Comparison of ENCODE assay signal across 1 cellular context in the genomic region with DNA sequence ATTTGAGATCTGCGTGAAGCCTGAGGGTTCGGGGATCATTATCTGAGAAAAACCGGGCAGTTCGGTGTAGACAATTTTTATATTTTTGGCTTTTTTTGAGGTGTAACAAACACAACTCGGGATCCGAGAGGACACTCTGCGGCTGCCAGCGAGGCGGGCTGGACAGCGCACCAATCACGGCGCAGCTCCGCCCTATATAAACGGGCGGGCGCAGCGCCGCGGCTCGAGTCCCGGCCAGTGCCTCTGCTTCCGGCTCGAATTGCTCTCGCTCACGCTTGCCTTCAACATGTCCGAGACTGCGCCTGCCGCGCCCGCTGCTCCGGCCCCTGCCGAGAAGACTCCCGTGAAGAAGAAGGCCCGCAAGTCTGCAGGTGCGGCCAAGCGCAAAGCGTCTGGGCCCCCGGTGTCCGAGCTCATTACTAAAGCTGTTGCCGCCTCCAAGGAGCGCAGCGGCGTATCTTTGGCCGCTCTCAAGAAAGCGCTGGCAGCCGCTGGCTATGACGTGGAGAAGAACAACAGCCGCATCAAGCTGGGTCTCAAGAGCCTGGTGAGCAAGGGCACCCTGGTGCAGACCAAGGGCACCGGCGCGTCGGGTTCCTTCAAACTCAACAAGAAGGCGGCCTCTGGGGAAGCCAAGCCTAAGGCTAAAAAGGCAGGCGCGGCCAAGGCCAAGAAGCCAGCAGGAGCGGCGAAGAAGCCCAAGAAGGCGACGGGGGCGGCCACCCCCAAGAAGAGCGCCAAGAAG.
TF ChIP-seq lines count a peak whose summit lies in the region.

No MANE protein-coding gene starts in this region.

TF ChIP-seq in K562, 482 proteins besides CTCF, POLR2A, EP300 and RAD21 (continued from another document and continues in another):
- TF ChIP-seq THRB (CRISPR knock-in tag; conservative IDR thresholded peaks at IDR 0.05) (0 out of 2 replicates have a peak, but pooled peaks have one; percentile 31), MTA3 (IDR thresholded peaks at IDR 0.05; ENCODE audit: borderline replicate concordance) (peak; percentile 98), U2AF2 (optimal IDR thresholded peaks at IDR 0.05; ENCODE audit: low read depth, low read length) (no peak), TEAD2 (tag; IDR thresholded peaks at IDR 0.05) (no peak), PRMT5 (CRISPR knock-in tag; IDR thresholded peaks at IDR 0.05) (no peak), ZFPM2 (CRISPR knock-in tag; IDR thresholded peaks at IDR 0.05) (no peak), KAT8 (IDR thresholded peaks at IDR 0.05; ENCODE audit: low read depth) (no peak), GATAD2A (IDR thresholded peaks at IDR 0.05) (no peak), ZNF134 (CRISPR knock-in tag; conservative IDR thresholded peaks at IDR 0.05) (0 out of 2 replicates have a peak, but pooled peaks have one; percentile 29), HDGF (IDR thresholded peaks at IDR 0.05) (no peak), RBM25 (IDR thresholded peaks at IDR 0.05; ENCODE audit: low read depth, low read length, severe bottlenecking) (peak; percentile 12), SLC30A9 (CRISPR knock-in tag; IDR thresholded peaks at IDR 0.05) (no peak), ZNF174 (CRISPR knock-in tag; IDR thresholded peaks at IDR 0.05) (no peak), MNT (conservative IDR thresholded peaks at IDR 0.05) (peak; percentile 61 to 73), ILF3 (IDR thresholded peaks at IDR 0.05; ENCODE audit: borderline replicate concordance) (peak; percentile 77; the same call in 1 of the 2 replicates), ZNF408 (CRISPR knock-in tag; IDR thresholded peaks at IDR 0.05; ENCODE audit: low read depth) (no peak), PATZ1 (CRISPR knock-in tag; IDR thresholded peaks at IDR 0.05; ENCODE audit: borderline replicate concordance) (no peak), SMAD2 (IDR thresholded peaks at IDR 0.05; ENCODE audit: low read depth, low read length) (no peak), FOXJ2 (tag; IDR thresholded peaks at IDR 0.05) (no peak; the same call in none of the 2 replicates), TRIM28 (IDR thresholded peaks at IDR 0.05) (no peak), RBM22 (IDR thresholded peaks at IDR 0.05; ENCODE audit: low read depth, low read length, poor library complexity, severe bottlenecking) (peak; percentile 97), RBM17 (IDR thresholded peaks at IDR 0.05; ENCODE audit: borderline replicate concordance, low read depth, low read length) (no peak), L3MBTL2 (IDR thresholded peaks at IDR 0.05) (peak; percentile 43; the same call in 1 of the 2 replicates), BACH1 (tag; IDR thresholded peaks at IDR 0.05) (peak; percentile 74; the same call in 1 of the 2 replicates), THRAP3 (IDR thresholded peaks at IDR 0.05; ENCODE audit: borderline replicate concordance) (peak; percentile 100), ZNF124 (CRISPR knock-in tag; IDR thresholded peaks at IDR 0.05) (no peak), MYNN (IDR thresholded peaks at IDR 0.05) (peak; percentile 39; the same call in 1 of the 2 replicates), MYNN (CRISPR knock-in tag; IDR thresholded peaks at IDR 0.05) (no peak), NCOA2 (IDR thresholded peaks at IDR 0.05; ENCODE audit: partially characterized antibody in 2 of 2) (no peak), EZH2 (IDR thresholded peaks at IDR 0.05; ENCODE audit: borderline replicate concordance, low read depth, low read length) (no peak), TCFL5 (CRISPR knock-in tag; conservative IDR thresholded peaks at IDR 0.05) (no peak), ZNF644 (tag; IDR thresholded peaks at IDR 0.05; ENCODE audit: low read depth) (peak; percentile 6; the same call in 1 of the 2 replicates), U2AF1 (optimal IDR thresholded peaks at IDR 0.05; ENCODE audit: low read depth, low read length) (peak; percentile 55), ZNF395 (CRISPR knock-in tag; IDR thresholded peaks at IDR 0.05) (peak; percentile 88; the same call in 1 of the 2 replicates), ELF1 (tag; IDR thresholded peaks at IDR 0.05) (peak; percentile 69; the same call in 1 of the 2 replicates), ZSCAN29 (IDR thresholded peaks at IDR 0.05) (peak; percentile 90), ZNF583 (CRISPR knock-in tag; IDR thresholded peaks at IDR 0.05) (0 out of 2 replicates have a peak, but pooled peaks have one; percentile 44), CBFA2T3 (IDR thresholded peaks at IDR 0.05) (no peak), HOXB6 (CRISPR knock-in tag; IDR thresholded peaks at IDR 0.05; ENCODE audit: borderline replicate concordance) (no peak), POU5F1 (IDR thresholded peaks at IDR 0.05; ENCODE audit: borderline replicate concordance, low read depth, low read length, partially characterized antibody) (peak; percentile 86), ERF (CRISPR knock-in tag; IDR thresholded peaks at IDR 0.05) (peak; percentile 88), NCOA4 (IDR thresholded peaks at IDR 0.05; ENCODE audit: partially characterized antibody) (no peak), SNRNP70 (optimal IDR thresholded peaks at IDR 0.05; ENCODE audit: low read depth, low read length) (peak; percentile 66), CHCHD3 (CRISPR knock-in tag; IDR thresholded peaks at IDR 0.05) (peak; percentile 94; the same call in 1 of the 2 replicates), HDAC2 (IDR thresholded peaks at IDR 0.05) (peak; percentile 24; the same call in 1 of the 2 replicates), NRF1 (conservative IDR thresholded peaks at IDR 0.05 in 1 of 2, IDR thresholded peaks at IDR 0.05 in 1 of 2) (peak; percentile 82 to 85), GTF3C2 (IDR thresholded peaks at IDR 0.05; ENCODE audit: borderline replicate concordance, extremely low read depth, insufficient read length) (no peak), MYBL2 (IDR thresholded peaks at IDR 0.05; ENCODE audit: low read depth) (no peak), MYBL2 (CRISPR knock-in tag; IDR thresholded peaks at IDR 0.05; ENCODE audit: borderline replicate concordance) (no peak), MECOM (CRISPR knock-in tag; IDR thresholded peaks at IDR 0.05) (0 out of 2 replicates have a peak, but pooled peaks have one; percentile 15), ZBED1 (IDR thresholded peaks at IDR 0.05) (peak; percentile 99), TCF7 (IDR thresholded peaks at IDR 0.05; ENCODE audit: borderline replicate concordance) (peak; percentile 53; the same call in 1 of the 2 replicates), ZNF764 (CRISPR knock-in tag; IDR thresholded peaks at IDR 0.05; ENCODE audit: low read depth) (peak; percentile 64; the same call in 1 of the 2 replicates), ZNF133 (CRISPR knock-in tag; IDR thresholded peaks at IDR 0.05) (no peak), PCBP2 (IDR thresholded peaks at IDR 0.05; ENCODE audit: low read depth, low read length, poor library complexity, severe bottlenecking) (peak; percentile 43), MLX (CRISPR knock-in tag; conservative IDR thresholded peaks at IDR 0.05) (peak; percentile 95 to 96)
- TF ChIP-seq, protein P1, sequence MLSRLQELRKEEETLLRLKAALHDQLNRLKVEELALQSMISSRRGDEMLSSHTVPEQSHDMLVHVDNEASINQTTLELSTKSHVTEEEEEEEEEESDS (CRISPR knock-in tag; IDR thresholded peaks at IDR 0.05), result no peak
- TF ChIP-seq, protein P2, sequence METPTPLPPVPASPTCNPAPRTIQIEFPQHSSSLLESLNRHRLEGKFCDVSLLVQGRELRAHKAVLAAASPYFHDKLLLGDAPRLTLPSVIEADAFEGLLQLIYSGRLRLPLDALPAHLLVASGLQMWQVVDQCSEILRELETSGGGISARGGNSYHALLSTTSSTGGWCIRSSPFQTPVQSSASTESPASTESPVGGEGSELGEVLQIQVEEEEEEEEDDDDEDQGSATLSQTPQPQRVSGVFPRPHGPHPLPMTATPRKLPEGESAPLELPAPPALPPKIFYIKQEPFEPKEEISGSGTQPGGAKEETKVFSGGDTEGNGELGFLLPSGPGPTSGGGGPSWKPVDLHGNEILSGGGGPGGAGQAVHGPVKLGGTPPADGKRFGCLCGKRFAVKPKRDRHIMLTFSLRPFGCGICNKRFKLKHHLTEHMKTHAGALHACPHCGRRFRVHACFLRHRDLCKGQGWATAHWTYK (CRISPR knock-in tag; IDR thresholded peaks at IDR 0.05), result peak; percentile 81
- TF ChIP-seq, protein P3, sequence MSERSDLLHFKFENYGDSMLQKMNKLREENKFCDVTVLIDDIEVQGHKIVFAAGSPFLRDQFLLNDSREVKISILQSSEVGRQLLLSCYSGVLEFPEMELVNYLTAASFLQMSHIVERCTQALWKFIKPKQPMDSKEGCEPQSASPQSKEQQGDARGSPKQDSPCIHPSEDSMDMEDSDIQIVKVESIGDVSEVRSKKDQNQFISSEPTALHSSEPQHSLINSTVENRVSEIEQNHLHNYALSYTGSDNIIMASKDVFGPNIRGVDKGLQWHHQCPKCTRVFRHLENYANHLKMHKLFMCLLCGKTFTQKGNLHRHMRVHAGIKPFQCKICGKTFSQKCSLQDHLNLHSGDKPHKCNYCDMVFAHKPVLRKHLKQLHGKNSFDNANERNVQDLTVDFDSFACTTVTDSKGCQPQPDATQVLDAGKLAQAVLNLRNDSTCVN (CRISPR knock-in tag; IDR thresholded peaks at IDR 0.05), result peak; percentile 62; the same call in 1 of the 2 replicates
- TF ChIP-seq, protein P4, sequence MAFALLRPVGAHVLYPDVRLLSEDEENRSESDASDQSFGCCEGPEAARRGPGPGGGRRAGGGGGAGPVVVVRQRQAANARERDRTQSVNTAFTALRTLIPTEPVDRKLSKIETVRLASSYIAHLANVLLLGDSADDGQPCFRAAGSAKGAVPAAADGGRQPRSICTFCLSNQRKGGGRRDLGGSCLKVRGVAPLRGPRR (CRISPR knock-in tag; IDR thresholded peaks at IDR 0.05), result no peak
